ENCODE assay signal across 1 cellular context in genomic region chr17:31428111-31428510, GRCh38.
TF ChIP-seq lines count a peak whose summit lies in the region.

No MANE protein-coding gene starts in this region.

TF ChIP-seq in WTC11, 78 proteins besides CTCF, POLR2A, EP300 and RAD21 (continued from another document):
- TF ChIP-seq, protein P1, sequence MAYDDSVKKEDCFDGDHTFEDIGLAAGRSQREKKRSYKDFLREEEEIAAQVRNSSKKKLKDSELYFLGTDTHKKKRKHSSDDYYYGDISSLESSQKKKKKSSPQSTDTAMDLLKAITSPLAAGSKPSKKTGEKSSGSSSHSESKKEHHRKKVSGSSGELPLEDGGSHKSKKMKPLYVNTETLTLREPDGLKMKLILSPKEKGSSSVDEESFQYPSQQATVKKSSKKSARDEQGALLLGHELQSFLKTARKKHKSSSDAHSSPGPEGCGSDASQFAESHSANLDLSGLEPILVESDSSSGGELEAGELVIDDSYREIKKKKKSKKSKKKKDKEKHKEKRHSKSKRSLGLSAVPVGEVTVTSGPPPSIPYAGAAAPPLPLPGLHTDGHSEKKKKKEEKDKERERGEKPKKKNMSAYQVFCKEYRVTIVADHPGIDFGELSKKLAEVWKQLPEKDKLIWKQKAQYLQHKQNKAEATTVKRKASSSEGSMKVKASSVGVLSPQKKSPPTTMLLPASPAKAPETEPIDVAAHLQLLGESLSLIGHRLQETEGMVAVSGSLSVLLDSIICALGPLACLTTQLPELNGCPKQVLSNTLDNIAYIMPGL (CRISPR knock-in tag; IDR thresholded peaks at IDR 0.05) = no peak
- TF ChIP-seq ZNF512 (CRISPR knock-in tag; IDR thresholded peaks at IDR 0.05; ENCODE audit: borderline replicate concordance) (no peak), MYBL2 (CRISPR knock-in tag; IDR thresholded peaks at IDR 0.05) (no peak), SMAD3 (CRISPR knock-in tag; IDR thresholded peaks at IDR 0.05; ENCODE audit: borderline replicate concordance) (no peak), SOX15 (CRISPR knock-in tag; IDR thresholded peaks at IDR 0.05) (no peak), TEAD4 (CRISPR knock-in tag; IDR thresholded peaks at IDR 0.05) (no peak), FOXJ3 (CRISPR knock-in tag; IDR thresholded peaks at IDR 0.05; ENCODE audit: borderline replicate concordance) (no peak)
- TF ChIP-seq, protein P2, sequence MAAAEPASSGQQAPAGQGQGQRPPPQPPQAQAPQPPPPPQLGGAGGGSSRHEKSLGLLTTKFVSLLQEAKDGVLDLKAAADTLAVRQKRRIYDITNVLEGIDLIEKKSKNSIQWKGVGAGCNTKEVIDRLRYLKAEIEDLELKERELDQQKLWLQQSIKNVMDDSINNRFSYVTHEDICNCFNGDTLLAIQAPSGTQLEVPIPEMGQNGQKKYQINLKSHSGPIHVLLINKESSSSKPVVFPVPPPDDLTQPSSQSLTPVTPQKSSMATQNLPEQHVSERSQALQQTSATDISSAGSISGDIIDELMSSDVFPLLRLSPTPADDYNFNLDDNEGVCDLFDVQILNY (CRISPR knock-in tag; IDR thresholded peaks at IDR 0.05) = no peak
- TF ChIP-seq, protein P3, sequence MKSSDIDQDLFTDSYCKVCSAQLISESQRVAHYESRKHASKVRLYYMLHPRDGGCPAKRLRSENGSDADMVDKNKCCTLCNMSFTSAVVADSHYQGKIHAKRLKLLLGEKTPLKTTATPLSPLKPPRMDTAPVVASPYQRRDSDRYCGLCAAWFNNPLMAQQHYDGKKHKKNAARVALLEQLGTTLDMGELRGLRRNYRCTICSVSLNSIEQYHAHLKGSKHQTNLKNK (CRISPR knock-in tag; IDR thresholded peaks at IDR 0.05) = no peak
TF ChIP-seq in WTC11: peak in this region for 0.
